Comparison of ENCODE assay signal across 6 cellular contexts in genomic region chr5:33411498-33411897, GRCh38.
"Had no signal": no experiment of that assay in that cellular context is flagged by ENCODE, and none has a peak within 500 bp of the region (broad histone marks: within the 10 kb centered on the region; RNA-seq: fewer than 3 reads in every experiment).

No MANE protein-coding gene starts in this region.

- H3K4me3 ChIP-seq: K562 had no signal

- DNase-seq: IMR-90, KBM-7 had no signal

- FAIRE-seq: HepG2, HTR-8/SVneo, K562 had no signal

- ATAC-seq: HepG2, K562 had no signal

- H3K27ac ChIP-seq: HL-60 had no signal
